20 cellular contexts compared by ENCODE assay signal in genomic region chr22:40877488-40877887, GRCh38. TPM values are rescaled to one million over a fixed set of nuclear protein-coding genes. Genes with fewer than 3 reads are reported as not detected.
"Had no signal": no experiment of that assay in that cellular context is flagged by ENCODE, and none has a peak within 500 bp of the region (broad histone marks: within the 10 kb centered on the region; RNA-seq: fewer than 3 reads in every experiment).

No MANE protein-coding gene starts in this region.

- H3K9me3 ChIP-seq: ascending aorta, esophagus muscularis mucosa, psoas muscle, spleen, testis had no signal

- H3K27ac ChIP-seq: ascending aorta, esophagus muscularis mucosa, psoas muscle, spleen, testis had no signal

- DNase-seq: activated CD4-positive, alpha-beta T cell treated with anti-CD3 and anti-CD28 coated beads, Interleukin-2, amount 10 ng/mL, durations not matched to agents 7 days and 5 days; activated CD8-positive, alpha-beta memory T cell treated with anti-CD3 and anti-CD28 coated beads for 24 hours; activated naive CD4-positive, alpha-beta T cell treated with anti-CD3 and anti-CD28 coated beads for 36 hours; effector CD4-positive, alpha-beta T cell; glutamatergic neuron; kidney glomerular epithelial cell; mesendoderm; psoas muscle; spleen; stimulated activated naive CD8-positive, alpha-beta T cell treated with anti-CD3 and anti-CD28 coated beads, Interleukin-15, amount 100 ng/mL, for 72 hours; testis had no signal

- H3K4me3 ChIP-seq: ascending aorta, esophagus muscularis mucosa, psoas muscle, spleen, testis had no signal

- ATAC-seq: psoas muscle; sciatic nerve; stimulated activated naive CD8-positive, alpha-beta T cell treated with anti-CD3 and anti-CD28 coated beads, Interleukin-15, amount 100 ng/mL, for 72 hours had no signal

- H3K27me3 ChIP-seq: ascending aorta, esophagus muscularis mucosa, spleen, testis had no signal

- H3K4me1 ChIP-seq: ascending aorta, esophagus muscularis mucosa, psoas muscle, spleen, testis had no signal

RNA-seq across cellular contexts. Expression of gene DNAJB7, which starts 15.6 kb away (rescaled TPM):
- total RNA-seq: activated CD4-positive, alpha-beta T cell treated with anti-CD3 and anti-CD28 coated beads, Interleukin-2, amount 10 ng/mL, durations not matched to agents 7 days and 5 days; activated naive CD4-positive, alpha-beta T cell treated with anti-CD3 and anti-CD28 coated beads for 36 hours; ascending aorta; cardiac septum; esophagus muscularis mucosa; fibroblast of villous mesenchyme; lower leg skin; myocyte; neural crest cell; osteocyte; psoas muscle; sciatic nerve; spleen had no signal
- polyA plus RNA-seq: spleen had no signal
